ENCODE assay signal across 8 cellular contexts in the genomic region with DNA sequence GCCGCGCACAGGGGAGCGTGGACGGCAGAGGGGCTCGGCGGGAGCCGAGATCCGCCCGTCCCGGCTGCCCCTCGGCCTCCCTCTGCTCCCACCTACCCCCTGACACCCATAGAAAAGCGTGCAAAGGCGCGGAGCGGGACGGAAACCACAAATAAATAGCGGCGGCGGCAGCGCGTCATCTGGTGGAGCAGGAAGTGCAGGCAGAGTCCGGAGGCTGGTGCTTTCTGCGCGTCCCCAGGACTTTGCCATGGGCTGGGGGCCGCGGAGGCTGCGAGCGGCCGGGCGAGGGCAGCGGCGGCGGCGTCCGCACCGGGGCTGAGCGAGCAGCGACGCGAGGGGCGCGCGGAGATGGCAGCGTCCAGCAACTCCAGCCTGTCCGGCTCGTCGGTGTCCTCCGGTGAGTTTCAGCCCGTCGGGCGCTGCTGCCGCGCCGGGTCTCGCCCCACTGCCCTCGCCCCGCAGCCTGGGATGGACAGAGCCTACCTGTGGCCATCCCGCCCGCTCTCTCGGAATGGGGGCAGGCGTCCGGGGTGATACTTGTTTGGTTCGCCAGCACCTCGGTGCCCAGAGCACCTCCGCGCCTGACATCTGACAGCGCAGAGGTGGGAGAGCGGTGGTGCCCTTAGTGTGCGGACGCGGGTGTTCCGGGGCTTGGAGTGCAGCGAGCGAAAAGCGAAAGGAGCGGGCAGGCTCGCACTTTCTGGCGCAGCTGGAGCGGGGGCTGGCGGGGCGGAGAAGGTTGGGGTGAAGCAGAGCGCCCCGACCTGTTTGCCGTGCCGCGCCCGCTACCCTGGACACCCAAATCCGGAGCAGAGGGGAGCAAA. TPM values are rescaled to one million over a fixed set of nuclear protein-coding genes. Genes with fewer than 3 reads are reported as not detected.
DNase-seq lines count a peak whose midpoint lies in the region; TF ChIP-seq lines count a peak whose summit lies in the region.

Gene CHN2 (plus strand): TSS at position 182 of the 824 bp plus-strand sequence.

- H3K27ac Mint-ChIP-seq in activated T-helper 2 cell treated with anti-CD3 and anti-CD28 coated beads, Interferon-gamma antibody, Interleukin-2, Interleukin-4, amounts not matched to agents 10 μg/mL and 5 μg/mL and 100 μg/mL, durations not matched to agents 14 hours and 24 hours and 36 hours: no peak within 1 kb of the TSS
- peak within 1 kb of the TSS in 1 of 3 experiments; percentile 58 for H3K27ac Mint-ChIP-seq in nephron

- H3K9me3 Mint-ChIP-seq in activated T-helper 2 cell treated with anti-CD3 and anti-CD28 coated beads, Interferon-gamma antibody, Interleukin-2, Interleukin-4, amounts not matched to agents 10 μg/mL and 5 μg/mL and 100 μg/mL, durations not matched to agents 14 hours and 24 hours and 36 hours: no peaks in the 10 kb centered on the region
- no peaks in the 10 kb centered on the region for H3K9me3 Mint-ChIP-seq in nephron

- intact Hi-C loops in activated T-helper 2 cell treated with anti-CD3 and anti-CD28 coated beads, Interferon-gamma antibody, Interleukin-2, Interleukin-4, amounts not matched to agents 10 μg/mL and 5 μg/mL and 100 μg/mL, durations not matched to agents 14 hours and 24 hours and 36 hours (cut with micrococcal nuclease): loop anchor here (5.0 kb wide), 2 partner anchors 47 to 92 kb away; no protein-coding TSS in a partner anchor

- H3K36me3 ChIP-seq in BE2C: no peaks in the 10 kb centered on the region

- CTCF ChIA-PET in HEK293T (lab: Yijun Ruan, JAX): no interaction called here

- H3K36me3 Mint-ChIP-seq in activated T-helper 2 cell treated with anti-CD3 and anti-CD28 coated beads, Interferon-gamma antibody, Interleukin-2, Interleukin-4, amounts not matched to agents 10 μg/mL and 5 μg/mL and 100 μg/mL, durations not matched to agents 14 hours and 24 hours and 36 hours (ENCODE audit: low read depth): no peaks in the 10 kb centered on the region
- H3K36me3 Mint-ChIP-seq in nephron (ENCODE audit: low read depth): no peaks in the 10 kb centered on the region

- peak within 1 kb of the TSS; percentile 31 for H3K27ac ChIP-seq in temporal lobe (ENCODE audit: low read depth, low read length)

- no peaks in the 10 kb centered on the region for H3K9me3 ChIP-seq in BE2C

- H3K27me3 ChIP-seq in BE2C: peaks cover 66% of the 10 kb centered on the region

- TF ChIP-seq CTCF in BE2C (IDR thresholded peaks at IDR 0.05; ENCODE audit: low read depth, low read length) (no peak), foreskin fibroblast (IDR thresholded peaks at IDR 0.05; ENCODE audit: low read depth, low read length) (no peak), nephron (IDR thresholded peaks at IDR 0.05; ENCODE audit: unreplicated experiment in 3 of 3) (no peak)

- DNase-seq in BE2C (peak; percentile 31), HEK293T (ENCODE audit: extremely low spot score) (peak; percentile 58), NCI-H82 treated with DMSO at 0.1 percent for 48 hours (lab: John Stamatoyannopoulos, UW; ENCODE audit: unreplicated experiment) (peak; percentile 4), foreskin fibroblast (peak; percentile 2 to 34), KG1 (lab: John Stamatoyannopoulos, UW) (no peak)
- peak; percentile 41 for DNase-seq in activated T-helper 2 cell treated with anti-CD3 and anti-CD28 coated beads, Interferon-gamma antibody, Interleukin-2, Interleukin-4, amounts not matched to agents 10 μg/mL and 5 μg/mL and 100 μg/mL, durations not matched to agents 14 hours and 24 hours and 36 hours (ENCODE audit: low spot score)

- peak within 1 kb of the TSS; percentile 81 for H3K4me3 Mint-ChIP-seq in activated T-helper 2 cell treated with anti-CD3 and anti-CD28 coated beads, Interferon-gamma antibody, Interleukin-2, Interleukin-4, amounts not matched to agents 10 μg/mL and 5 μg/mL and 100 μg/mL, durations not matched to agents 14 hours and 24 hours and 36 hours (ENCODE audit: low read depth)
- peak within 1 kb of the TSS; percentile 77 to 88 (median 88) for H3K4me3 Mint-ChIP-seq in nephron

- H3K4me3 ChIP-seq in BE2C (ENCODE audit: low read depth, low read length) (peak within 1 kb of the TSS; percentile 45), foreskin fibroblast (ENCODE audit: low read depth in 1 of 2, low read length in 2 of 2) (peak within 1 kb of the TSS; percentile 21 to 43)

- peaks cover 65% of the 10 kb centered on the region for H3K27me3 Mint-ChIP-seq in activated T-helper 2 cell treated with anti-CD3 and anti-CD28 coated beads, Interferon-gamma antibody, Interleukin-2, Interleukin-4, amounts not matched to agents 10 μg/mL and 5 μg/mL and 100 μg/mL, durations not matched to agents 14 hours and 24 hours and 36 hours (ENCODE audit: low read depth)
- peaks cover 83% of the 10 kb centered on the region for H3K27me3 Mint-ChIP-seq in nephron (ENCODE audit: low read depth)

- H3K4me1 Mint-ChIP-seq in activated T-helper 2 cell treated with anti-CD3 and anti-CD28 coated beads, Interferon-gamma antibody, Interleukin-2, Interleukin-4, amounts not matched to agents 10 μg/mL and 5 μg/mL and 100 μg/mL, durations not matched to agents 14 hours and 24 hours and 36 hours (ENCODE audit: low read depth): peaks cover 20% of the 10 kb centered on the region
- H3K4me1 Mint-ChIP-seq in nephron: peaks cover 5% of the 10 kb centered on the region

- POLR2A ChIA-PET in HEK293T (lab: Yijun Ruan, JAX): no interaction called here

- no peaks in the 10 kb centered on the region for H3K4me1 ChIP-seq in BE2C

TF ChIP-seq in HEK293T, 16 proteins besides CTCF, POLR2A, EP300 and RAD21:
- TF ChIP-seq ELF4 (IDR thresholded peaks at IDR 0.05): no peak
- no peak for TF ChIP-seq FOXM1 (IDR thresholded peaks at IDR 0.05; ENCODE audit: borderline replicate concordance)
- TF ChIP-seq HDGF (IDR thresholded peaks at IDR 0.05; ENCODE audit: borderline replicate concordance): no peak
- no peak for TF ChIP-seq LEF1 (IDR thresholded peaks at IDR 0.05; ENCODE audit: borderline replicate concordance)
- TF ChIP-seq PKNOX1 (IDR thresholded peaks at IDR 0.05): no peak
- no peak; the same call in 1 of the 2 replicates for TF ChIP-seq L3MBTL2 (conservative IDR thresholded peaks at IDR 0.05)
- no peak for TF ChIP-seq ARNT (IDR thresholded peaks at IDR 0.05)
- TF ChIP-seq ZNF384 (IDR thresholded peaks at IDR 0.05): no peak
- TF ChIP-seq NFRKB (IDR thresholded peaks at IDR 0.05): no peak
- TF ChIP-seq BHLHE40 (IDR thresholded peaks at IDR 0.05; ENCODE audit: borderline replicate concordance): no peak
- no peak for TF ChIP-seq SUZ12 (IDR thresholded peaks at IDR 0.05)
- no peak for TF ChIP-seq FOXK2 (IDR thresholded peaks at IDR 0.05)
- no peak for TF ChIP-seq CTBP1 (IDR thresholded peaks at IDR 0.05; ENCODE audit: borderline replicate concordance)

RNA-seq across cellular contexts. Expression of gene CHN2, which starts in this region (rescaled TPM):
- not detected for polyA plus RNA-seq in BE2C (2012; ENCODE audit: insufficient read depth, insufficient read length, low read depth)
- 0.73 and 0.94 TPM in 2 replicates for total RNA-seq in activated T-helper 2 cell treated with anti-CD3 and anti-CD28 coated beads, Interferon-gamma antibody, Interleukin-2, Interleukin-4, amounts not matched to agents 10 μg/mL and 5 μg/mL and 100 μg/mL, durations not matched to agents 14 hours and 24 hours and 36 hours
- 69.3 TPM for total RNA-seq in temporal lobe

Comparison
In these comparisons a context has a peak if more than half of its experiments do, and no peak if none do; other contexts are left out.
1. RNA of gene CHN2 (total RNA-seq): 69.3 TPM in temporal lobe (single experiment); 0.73 to 0.94 TPM in activated T-helper 2 cell treated with anti-CD3 and anti-CD28 coated beads, Interferon-gamma antibody, Interleukin-2, Interleukin-4, amounts not matched to agents 10 μg/mL and 5 μg/mL and 100 μg/mL, durations not matched to agents 14 hours and 24 hours and 36 hours; every median in the first group is over 10 times any median in the second.
2. Peak in DNase-seq in activated T-helper 2 cell treated with anti-CD3 and anti-CD28 coated beads, Interferon-gamma antibody, Interleukin-2, Interleukin-4, amounts not matched to agents 10 μg/mL and 5 μg/mL and 100 μg/mL, durations not matched to agents 14 hours and 24 hours and 36 hours; RNA of the gene not detected or under 1 TPM.